18 cellular contexts compared by ENCODE assay signal in genomic region chr1:20059847-20060246, GRCh38. TPM values are rescaled to one million over a fixed set of nuclear protein-coding genes. Genes with fewer than 3 reads are reported as not detected.
DNase-seq lines count a peak whose midpoint lies in the region; ATAC-seq and TF ChIP-seq lines count a peak whose summit lies in the region.
"Had no signal": no experiment of that assay in that cellular context is flagged by ENCODE, and none has a peak within 500 bp of the region (broad histone marks: within the 10 kb centered on the region; RNA-seq: fewer than 3 reads in every experiment).

No MANE protein-coding gene starts in this region.

- H3K9me3 Mint-ChIP-seq in stimulated activated memory B cell treated with anti-CD40 and anti-IgM and Interleukin-4, amounts not matched to agents 10 μg/mL and 1 μg/mL and 100 μg/mL, for 72 hours = no peaks in the 10 kb centered on the region
- H3K9me3 Mint-ChIP-seq in Caco-2 (ENCODE audit: unreplicated experiment) = no peaks in the 10 kb centered on the region
- H3K9me3 Mint-ChIP-seq: neural crest cell had no signal

- H3K4me3 Mint-ChIP-seq in stimulated activated memory B cell treated with anti-CD40 and anti-IgM and Interleukin-4, amounts not matched to agents 10 μg/mL and 1 μg/mL and 100 μg/mL, for 72 hours = no peak overlapping the region
- no peak overlapping the region for H3K4me3 Mint-ChIP-seq in Caco-2 (ENCODE audit: unreplicated experiment)
- H3K4me3 Mint-ChIP-seq: neural crest cell had no signal

- H3K27me3 ChIP-seq in right atrium auricular region = no peaks in the 10 kb centered on the region
- H3K27me3 ChIP-seq in Caco-2 (replicated peaks; ENCODE audit: control insufficient read depth, insufficient read depth, low read length) = no peaks in the 10 kb centered on the region

- CTCF ChIA-PET in Caco-2 (lab: Charles Lee) = interaction anchor here (0.6 kb wide), 1 partner anchor 135 kb away, joined by 4 read pairs; no protein-coding TSS in a partner anchor

- peaks cover 5% of the 10 kb centered on the region for H3K36me3 ChIP-seq in right atrium auricular region
- no peaks in the 10 kb centered on the region for H3K36me3 ChIP-seq in Caco-2 (ENCODE audit: control insufficient read depth, insufficient read depth, low read length)
- H3K36me3 ChIP-seq: thoracic aorta had no signal

- no peak overlapping the region for H3K4me3 ChIP-seq in right atrium auricular region
- H3K4me3 ChIP-seq in Caco-2 (ENCODE audit: low read depth, low read length) = no peak overlapping the region
- H3K4me3 ChIP-seq: thoracic aorta had no signal

- H3K27ac Mint-ChIP-seq in stimulated activated memory B cell treated with anti-CD40 and anti-IgM and Interleukin-4, amounts not matched to agents 10 μg/mL and 1 μg/mL and 100 μg/mL, for 72 hours = no peak overlapping the region
- H3K27ac Mint-ChIP-seq in Caco-2 (ENCODE audit: unreplicated experiment) = no peak overlapping the region

- peak; percentile 51 for DNase-seq in activated CD8-positive, alpha-beta memory T cell treated with anti-CD3 and anti-CD28 coated beads for 24 hours
- DNase-seq in activated CD8-positive, alpha-beta memory T cell treated with anti-CD3 and anti-CD28 coated beads, Interleukin-2, amount 50 U/mL, for 48 hours = no peak
- peak; percentile 44 to 66 for DNase-seq in NOMO-1 (lab: John Stamatoyannopoulos, UW; ENCODE audit: unreplicated experiment in 2 of 2)
- DNase-seq in right atrium auricular region (ENCODE audit: low spot score) = peak; percentile 56
- DNase-seq in KG1 (lab: John Stamatoyannopoulos, UW) = no peak
- DNase-seq in left colon = no peak
- no peak for DNase-seq in Caco-2
- DNase-seq: activated gamma-delta T cell; aorta; left cardiac atrium; NCI-H1092 treated with DMSO at 0.1 percent for 48 hours; NCI-H2171 treated with DMSO at 0.1 percent for 48 hours; stimulated activated CD4-positive, alpha-beta T cell treated with anti-CD3 and anti-CD28 coated beads, Interleukin-1b, Interleukin-23, amount 100 ng/mL, for 48 hours had no signal

- no TSS peak for BruUV-seq in Caco-2 (replicated peaks; lab: Mats Ljungman, UMichigan)

- no peaks in the 10 kb centered on the region for H3K9me3 ChIP-seq in right atrium auricular region
- H3K9me3 ChIP-seq in Caco-2 = no peaks in the 10 kb centered on the region
- H3K9me3 ChIP-seq: thoracic aorta had no signal

- no peaks in the 10 kb centered on the region for H3K27me3 Mint-ChIP-seq in stimulated activated memory B cell treated with anti-CD40 and anti-IgM and Interleukin-4, amounts not matched to agents 10 μg/mL and 1 μg/mL and 100 μg/mL, for 72 hours
- no peaks in the 10 kb centered on the region for H3K27me3 Mint-ChIP-seq in Caco-2 (ENCODE audit: insufficient read depth, unreplicated experiment)

- no peak overlapping the region for H3K27ac ChIP-seq in right atrium auricular region
- H3K27ac ChIP-seq: thoracic aorta had no signal

- H3K4me1 ChIP-seq in right atrium auricular region (peaks cover 0 to 37% of the 10 kb centered on the region in 2 donors), Caco-2 (no peaks in the 10 kb centered on the region)

- peak; percentile 90 for ATAC-seq in stimulated activated memory B cell treated with anti-CD40 and anti-IgM and Interleukin-4, amounts not matched to agents 10 μg/mL and 1 μg/mL and 100 μg/mL, for 72 hours
- ATAC-seq in left colon = no peak

- POLR2A ChIA-PET in Caco-2 (lab: Charles Lee) = no interaction called here

- intact Hi-C loops in left colon (cut with DNase I, micrococcal nuclease) (no loop called here), Caco-2 (cut with micrococcal nuclease; ENCODE audit: unreplicated experiment) (no loop called here)

- peaks cover 46% of the 10 kb centered on the region for H3K4me1 Mint-ChIP-seq in stimulated activated memory B cell treated with anti-CD40 and anti-IgM and Interleukin-4, amounts not matched to agents 10 μg/mL and 1 μg/mL and 100 μg/mL, for 72 hours
- H3K4me1 Mint-ChIP-seq in Caco-2 (ENCODE audit: low read depth, unreplicated experiment) = no peaks in the 10 kb centered on the region

- no peaks in the 10 kb centered on the region for H3K36me3 Mint-ChIP-seq in stimulated activated memory B cell treated with anti-CD40 and anti-IgM and Interleukin-4, amounts not matched to agents 10 μg/mL and 1 μg/mL and 100 μg/mL, for 72 hours
- H3K36me3 Mint-ChIP-seq in Caco-2 (ENCODE audit: insufficient read depth, unreplicated experiment) = no peaks in the 10 kb centered on the region

- TF ChIP-seq CTCF in right atrium auricular region (IDR thresholded peaks at IDR 0.05) = no peak
- no peak for TF ChIP-seq CTCF in Caco-2 (IDR thresholded peaks at IDR 0.05; ENCODE audit: insufficient read depth in 1 of 2, low read depth in 1 of 2, low read length in 1 of 2, severe bottlenecking in 1 of 2, unreplicated experiment in 1 of 2)

RNA-seq across cellular contexts. Expression of gene PLA2G5, which starts 10.1 kb away (rescaled TPM):
- total RNA-seq in right atrium auricular region (100 to 1,000 TPM; 115 to 149 TPM), left colon (1 to 10 TPM in 1 of 2 donors, under 1 TPM in 1; 0.58 to 1.8 TPM), Caco-2 (2022) (not detected in 2 replicates)
- total RNA-seq: A172, neural crest cell, renal cortical epithelial cell had no signal

RNA-seq across cellular contexts. Expression of gene PLA2G2D, which starts 59.5 kb away (rescaled TPM):
- total RNA-seq in right atrium auricular region (not detected), left colon (under 1 TPM in 1 of 2 donors, not detected in 1; 0.31 TPM), Caco-2 (2022) (not detected in 2 replicates)
- total RNA-seq: A172, left cardiac atrium, neural crest cell, renal cortical epithelial cell, thoracic aorta had no signal

Comparison
In these comparisons a context has a peak if more than half of its experiments do, and no peak if none do; other contexts are left out.
1. DNase-seq: peak in activated CD8-positive, alpha-beta memory T cell treated with anti-CD3 and anti-CD28 coated beads for 24 hours (single experiment), NOMO-1 (2 of 2) and right atrium auricular region (single experiment); none in activated CD8-positive, alpha-beta memory T cell treated with anti-CD3 and anti-CD28 coated beads, Interleukin-2, amount 50 U/mL, for 48 hours (single experiment), KG1 (single experiment), left colon (0 of 2) and Caco-2 (0 of 2).
2. RNA of gene PLA2G5, which starts 10.1 kb away (total RNA-seq): 115 to 149 TPM in right atrium auricular region; 0.58 to 1.8 TPM in left colon and not detected in Caco-2; every median in the first group is over 10 times any median in the second.